In the genomic region with DNA sequence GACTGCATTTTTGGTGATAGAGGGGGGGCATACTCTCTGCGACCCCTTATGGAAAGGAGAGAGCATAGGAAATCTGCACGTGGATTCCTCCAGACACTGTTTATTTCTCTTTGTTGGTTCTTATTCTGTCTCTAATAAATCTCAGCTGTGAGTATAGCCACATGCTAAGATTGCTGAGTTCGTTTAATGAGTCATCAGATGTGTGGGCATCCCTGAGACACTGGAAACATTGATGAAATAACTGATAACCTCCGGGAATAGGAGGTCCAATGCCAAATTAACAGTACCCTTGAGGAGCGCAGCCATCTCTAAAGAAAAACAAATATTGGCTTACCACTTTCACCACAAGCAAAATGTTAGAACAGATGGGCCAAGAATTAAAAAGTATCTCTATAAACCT, we compare ENCODE assay signal across 16 cellular contexts.
"Had no signal": no experiment of that assay in that cellular context is flagged by ENCODE, and none has a peak within 500 bp of the region (broad histone marks: within the 10 kb centered on the region; RNA-seq: fewer than 3 reads in every experiment).

No MANE protein-coding gene starts in this region.

- H3K27ac ChIP-seq: gastrocnemius medialis, neural progenitor cell, parathyroid adenoma, stomach, vagina had no signal

- H3K27ac Mint-ChIP-seq: activated CD8-positive, alpha-beta memory T cell treated with anti-CD3 and anti-CD28 coated beads, Interleukin-2, amount 10 ng/mL, durations not matched to agents 7 days and 5 days; activated naive CD4-positive, alpha-beta T cell treated with anti-CD3 and anti-CD28 coated beads, Interleukin-2, amount 50 U/mL, for 72 hours; activated T-cell treated with anti-CD3 and anti-CD28 coated beads, Interleukin-2, amount 50 U/mL, for 24 hours; mesothelial cell of epicardium had no signal

- H3K9ac ChIP-seq: neural progenitor cell, parathyroid adenoma had no signal

- H3K36me3 ChIP-seq: gastrocnemius medialis, neural progenitor cell, stomach, vagina had no signal

- ATAC-seq: activated CD8-positive, alpha-beta memory T cell treated with anti-CD3 and anti-CD28 coated beads, Interleukin-2, amount 10 ng/mL, durations not matched to agents 7 days and 5 days; activated naive CD4-positive, alpha-beta T cell treated with anti-CD3 and anti-CD28 coated beads, Interleukin-2, amount 50 U/mL, for 72 hours; esophagus mucosa; gastrocnemius medialis had no signal

- H3K9me3 ChIP-seq: gastrocnemius medialis, stomach, vagina had no signal

- H3K27me3 ChIP-seq: gastrocnemius medialis, neural progenitor cell, stomach, vagina had no signal

- H3K27me3 Mint-ChIP-seq: activated CD8-positive, alpha-beta memory T cell treated with anti-CD3 and anti-CD28 coated beads, Interleukin-2, amount 10 ng/mL, durations not matched to agents 7 days and 5 days; activated T-cell treated with anti-CD3 and anti-CD28 coated beads, Interleukin-2, amount 50 U/mL, for 24 hours had no signal

- H2AFZ ChIP-seq: neural progenitor cell, parathyroid adenoma had no signal

- H3K4me3 Mint-ChIP-seq: activated CD8-positive, alpha-beta memory T cell treated with anti-CD3 and anti-CD28 coated beads, Interleukin-2, amount 10 ng/mL, durations not matched to agents 7 days and 5 days; activated T-cell treated with anti-CD3 and anti-CD28 coated beads, Interleukin-2, amount 50 U/mL, for 24 hours; mesothelial cell of epicardium; neural progenitor cell had no signal

- H3K9me3 Mint-ChIP-seq: mesothelial cell of epicardium, neural progenitor cell had no signal

- H3K36me3 Mint-ChIP-seq: activated CD8-positive, alpha-beta memory T cell treated with anti-CD3 and anti-CD28 coated beads, Interleukin-2, amount 10 ng/mL, durations not matched to agents 7 days and 5 days; activated naive CD4-positive, alpha-beta T cell treated with anti-CD3 and anti-CD28 coated beads, Interleukin-2, amount 50 U/mL, for 72 hours; mesothelial cell of epicardium; neural progenitor cell had no signal

- H3K79me2 ChIP-seq: parathyroid adenoma had no signal

- H3K4me3 ChIP-seq: gastrocnemius medialis, neural progenitor cell, stomach, vagina had no signal

- DNase-seq: activated CD4-positive, alpha-beta T cell treated with anti-CD3 and anti-CD28 coated beads for 1 hour; activated CD4-positive, alpha-beta T cell treated with anti-CD3 and anti-CD28 coated beads, Interleukin-2, amount 50 U/mL, for 48 hours; activated CD8-positive, alpha-beta memory T cell treated with anti-CD3 and anti-CD28 coated beads, Interleukin-2, amount 10 ng/mL, durations not matched to agents 7 days and 5 days; activated effector memory CD4-positive, alpha-beta T cell treated with Interleukin-2 at 50 U/mL for 16 hours; activated T-cell treated with anti-CD3 and anti-CD28 coated beads, Interleukin-2, amount 50 U/mL, for 24 hours; amygdala; gastrocnemius medialis; kidney glomerular epithelial cell; stomach had no signal

- FAIRE-seq: bronchial epithelial cell had no signal

- H3K4me2 ChIP-seq: neural progenitor cell had no signal

- H3K4me1 Mint-ChIP-seq: activated CD8-positive, alpha-beta memory T cell treated with anti-CD3 and anti-CD28 coated beads, Interleukin-2, amount 10 ng/mL, durations not matched to agents 7 days and 5 days; mesothelial cell of epicardium had no signal

- H3K4me1 ChIP-seq: gastrocnemius medialis, neural progenitor cell, parathyroid adenoma, stomach, vagina had no signal
